ENCODE assay signal across 8 cellular contexts in genomic region chr18:77068321-77068841, GRCh38.
DNase-seq lines count a peak whose midpoint lies in the region; ATAC-seq and TF ChIP-seq lines count a peak whose summit lies in the region.

No MANE protein-coding gene starts in this region.

- peaks cover 8 to 44% of the 10 kb centered on the region in 2 donors for H3K4me1 ChIP-seq in ascending aorta

- peak overlapping the region; percentile 69 to 84 for H3K27ac ChIP-seq in ascending aorta

- peaks cover 5 to 12% of the 10 kb centered on the region in 2 donors for H3K36me3 ChIP-seq in ascending aorta

- no peaks in the 10 kb centered on the region for H3K27me3 Mint-ChIP-seq in memory B cell

- intact Hi-C loops in ascending aorta (cut with DNase I) (loop anchor here (5.0 kb wide), 1 partner anchor 246 kb away; the partner anchor contains the start of gene ZNF236), left colon (cut with DNase I, micrococcal nuclease) (no loop called here)

- DNase-seq in ACHN (peak; percentile 47), MV-4-11 (lab: John Stamatoyannopoulos, UW) (peak; percentile 25), ascending aorta (ENCODE audit: low spot score in 2 of 2) (no peak), memory B cell (ENCODE audit: low spot score in 2 of 2) (peak in 1 of 2 donors; percentile 51), NCI-H345 treated with DMSO at 0.1 percent for 48 hours (lab: John Stamatoyannopoulos, UW; ENCODE audit: unreplicated experiment) (no peak), left colon (no peak)

- peaks cover 50% of the 10 kb centered on the region for H3K4me1 Mint-ChIP-seq in memory B cell

- in situ Hi-C loops in ACHN (cut with HindIII; ENCODE audit: low pct_ligation_motif_present, low pct_unique_long_range_greater_than_20kb, low sequenced_read_pairs), result no loop called here

- no peak for TF ChIP-seq CTCF in ascending aorta (IDR thresholded peaks at IDR 0.05)

- no peak overlapping the region for H3K4me3 ChIP-seq in ascending aorta

- no peaks in the 10 kb centered on the region for H3K9me3 ChIP-seq in ascending aorta

- no peaks in the 10 kb centered on the region for H3K27me3 ChIP-seq in ascending aorta

- no peaks in the 10 kb centered on the region for H3K9me3 Mint-ChIP-seq in memory B cell

- peak overlapping the region; percentile 74 for H3K4me3 Mint-ChIP-seq in memory B cell

- peaks cover 8% of the 10 kb centered on the region for H3K36me3 Mint-ChIP-seq in memory B cell

- peak; percentile 27 for ATAC-seq in GM19452 (IDR thresholded peaks at IDR 0.05; ENCODE audit: unreplicated experiment)
- ATAC-seq in memory B cell (ENCODE audit: low read depth), result peak; percentile 65
- no peak for ATAC-seq in GM21526 (IDR thresholded peaks at IDR 0.05; ENCODE audit: low FRiP score, unreplicated experiment)
- ATAC-seq in left colon, result no peak

- peak overlapping the region; percentile 98 for H3K27ac Mint-ChIP-seq in memory B cell

Comparison
In these comparisons a context has a peak if more than half of its experiments do, and no peak if none do; other contexts are left out.
1. DNase-seq: peak in ACHN (single experiment) and MV-4-11 (single experiment); none in ascending aorta (0 of 2), NCI-H345 treated with DMSO at 0.1 percent for 48 hours (single experiment) and left colon (0 of 2).
2. ATAC-seq: peak in GM19452 (single experiment) and memory B cell (single experiment); none in GM21526 (single experiment) and left colon (single experiment).